ENCODE assay signal across 17 cellular contexts in the genomic region with DNA sequence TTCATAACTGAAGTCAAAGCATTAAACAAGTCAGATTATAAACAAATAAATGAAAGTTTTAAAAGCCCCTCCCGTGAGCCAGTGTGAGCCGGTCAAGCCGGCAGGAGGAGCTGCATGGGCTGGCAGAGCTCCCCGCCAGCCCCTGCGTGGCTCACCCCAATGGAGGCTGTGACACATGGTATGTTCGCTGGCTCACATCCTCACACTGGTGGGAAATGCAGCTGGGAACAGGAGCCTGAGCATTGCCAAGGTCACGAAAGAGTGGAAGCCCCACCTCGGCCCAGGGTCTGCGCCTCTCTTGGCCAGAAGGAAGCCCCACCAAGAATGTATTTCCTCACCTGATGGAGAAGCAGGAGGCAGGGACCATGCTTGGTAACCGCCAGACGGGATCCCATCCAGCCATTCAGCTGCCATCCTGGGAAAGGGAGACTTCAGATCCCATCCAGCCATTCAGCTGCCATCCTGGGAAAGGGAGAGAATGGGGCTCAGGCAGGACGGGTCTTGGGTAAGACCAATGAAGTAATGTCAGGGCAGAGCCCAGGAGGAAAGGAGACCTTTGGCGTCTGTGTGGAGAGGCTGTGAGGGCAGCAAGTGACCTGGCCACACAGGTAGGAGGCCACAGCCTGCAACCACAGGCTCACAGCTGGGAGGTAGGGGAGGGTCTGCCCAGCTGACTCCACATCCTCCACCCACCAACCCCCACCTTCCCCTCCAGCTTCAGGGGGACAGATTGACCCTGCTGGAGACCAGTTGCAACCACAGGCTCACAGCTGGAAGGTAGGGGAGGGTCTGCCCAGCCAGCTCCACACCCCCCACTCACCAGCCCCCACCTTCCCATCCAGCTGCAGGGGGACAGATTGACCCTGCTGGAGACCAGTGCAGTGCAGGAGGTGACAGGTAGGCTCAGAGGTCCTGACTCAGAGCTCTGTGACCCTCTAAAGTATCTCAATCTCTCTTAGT.
DNase-seq lines count a peak whose midpoint lies in the region; ATAC-seq and TF ChIP-seq lines count a peak whose summit lies in the region.
"Had no signal": no experiment of that assay in that cellular context is flagged by ENCODE, and none has a peak within 500 bp of the region (broad histone marks: within the 10 kb centered on the region; RNA-seq: fewer than 3 reads in every experiment).

No MANE protein-coding gene starts in this region.

- peak overlapping the region in 1 of 11 experiments; percentile 19; a peak in 1 of 22 replicates for H3K9ac ChIP-seq in BLaER1 treated with 17β-estradiol and CSF1 and Interleukin-3, amounts not matched to agents 10 nM and 100 nM
- H3K9ac ChIP-seq in colonic mucosa (ENCODE audit: low read depth in 2 of 2, low read length in 2 of 2) = no peak overlapping the region
- H3K9ac ChIP-seq: KMS-11 had no signal

- H3K27me3 ChIP-seq in BLaER1 treated with 17β-estradiol and CSF1 and Interleukin-3, amounts not matched to agents 10 nM and 100 nM = peaks cover 0 to 59% (median 0%) of the 10 kb centered on the region in 11 experiments; a peak in 6 of 22 replicates
- H3K27me3 ChIP-seq in colonic mucosa (no peaks in the 10 kb centered on the region), spleen (replicated peaks in 1 of 7) (peaks cover 0 to 27% (median 0%) of the 10 kb centered on the region in 7 donors)

- H3K27ac ChIP-seq in BLaER1 treated with 17β-estradiol and CSF1 and Interleukin-3, amounts not matched to agents 10 nM and 100 nM = no peak overlapping the region
- H3K27ac ChIP-seq in colonic mucosa (no peak overlapping the region), spleen (no peak overlapping the region)
- H3K27ac ChIP-seq: HL-60, KMS-11 had no signal

- peaks cover 0 to 20% (median 0%) of the 10 kb centered on the region in 11 experiments; a peak in 4 of 22 replicates for H4K20me1 ChIP-seq in BLaER1 treated with 17β-estradiol and CSF1 and Interleukin-3, amounts not matched to agents 10 nM and 100 nM

- intact Hi-C loops in colonic mucosa (cut with DNase I) = no loop called here
- intact Hi-C loops in spleen (cut with DNase I; ENCODE audit: low total_unique reads) = no loop called here

- DNase-seq in colonic mucosa (peak; percentile 7), mesenteric fat pad (ENCODE audit: low spot score) (peak; percentile 80), spleen (peak; percentile 62), T-helper 2 cell (no peak), SW 1271 (lab: John Stamatoyannopoulos, UW) (no peak)
- DNase-seq: DMS79 treated with DMSO at 0.1 percent for 48 hours, HFFc6, MV-4-11, NCI-H187, NCI-H2107, NCI-H510A, NCI-H748 treated with DMSO at 0.1 percent for 48 hours, SIG-M5 had no signal

- WGBS in spleen, 5 donors = 73 to 90% (median 83%) methylated on average over 10 to 13 of the region's 13 CpGs

- H3K4me3 ChIP-seq in BLaER1 treated with 17β-estradiol and CSF1 and Interleukin-3, amounts not matched to agents 10 nM and 100 nM = no peak overlapping the region
- no peak overlapping the region for H3K4me3 ChIP-seq in colonic mucosa
- no peak overlapping the region for H3K4me3 ChIP-seq in spleen

- H3K4me1 ChIP-seq in BLaER1 treated with 17β-estradiol and CSF1 and Interleukin-3, amounts not matched to agents 10 nM and 100 nM = peaks cover 5 to 59% (median 50%) of the 10 kb centered on the region in 10 experiments; a peak in 19 of 20 replicates
- H3K4me1 ChIP-seq in colonic mucosa (no peaks in the 10 kb centered on the region), spleen (no peaks in the 10 kb centered on the region)

- H3K36me3 ChIP-seq in BLaER1 treated with 17β-estradiol and CSF1 and Interleukin-3, amounts not matched to agents 10 nM and 100 nM = no peaks in the 10 kb centered on the region
- H3K36me3 ChIP-seq in colonic mucosa (no peaks in the 10 kb centered on the region), spleen (no peaks in the 10 kb centered on the region)

- TF ChIP-seq CTCF in colonic mucosa (IDR thresholded peaks at IDR 0.05) (no peak), spleen (IDR thresholded peaks at IDR 0.05 in 8 of 11, conservative IDR thresholded peaks at IDR 0.05 in 3 of 11) (no peak)

- TF ChIP-seq POLR2A in spleen (IDR thresholded peaks at IDR 0.05) = no peak

- ATAC-seq in HG03565 (IDR thresholded peaks at IDR 0.05; ENCODE audit: unreplicated experiment) = no peak

- H3K4me2 ChIP-seq in BLaER1 treated with 17β-estradiol and CSF1 and Interleukin-3, amounts not matched to agents 10 nM and 100 nM = peak overlapping the region in 9 of 11 experiments; percentile 18 to 71 (median 64); a peak in 16 of 22 replicates
- H3K4me2 ChIP-seq: KMS-11 had no signal

- H3K9me3 ChIP-seq in BLaER1 treated with 17β-estradiol and CSF1 and Interleukin-3, amounts not matched to agents 10 nM and 100 nM (replicated peaks in 1 of 11) = no peaks in the 10 kb centered on the region
- H3K9me3 ChIP-seq in colonic mucosa (no peaks in the 10 kb centered on the region), spleen (no peaks in the 10 kb centered on the region)

Comparison
In these comparisons a context has a peak if more than half of its experiments do, and no peak if none do; other contexts are left out.
1. DNase-seq: peak in colonic mucosa (single experiment), mesenteric fat pad (single experiment) and spleen (single experiment); none in T-helper 2 cell (0 of 5) and SW 1271 (0 of 2).